Comparison of ENCODE assay signal across 17 cellular contexts in genomic region chr9:132780230-132781007, GRCh38.
A peak's percentile ranks its signal among the peaks of the same experiment; 100 is the strongest.
DNase-seq lines count a peak whose midpoint lies in the region; ATAC-seq, FAIRE-seq and TF ChIP-seq lines count a peak whose summit lies in the region.
"Had no signal": no experiment of that assay in that cellular context is flagged by ENCODE, and none has a peak within 500 bp of the region (broad histone marks: within the 10 kb centered on the region; RNA-seq: fewer than 3 reads in every experiment).

No MANE protein-coding gene starts in this region.

- ATAC-seq in right cardiac atrium (no peak), HG02981 (IDR thresholded peaks at IDR 0.05; ENCODE audit: unreplicated experiment) (no peak)
- ATAC-seq: effector memory CD8-positive, alpha-beta T cell had no signal

- no peaks in the 10 kb centered on the region for H3K79me2 ChIP-seq in astrocyte (ENCODE audit: insufficient read depth, low read length)

- no peaks in the 10 kb centered on the region for H3K4me1 ChIP-seq in astrocyte (ENCODE audit: insufficient read depth, low read length)
- no peaks in the 10 kb centered on the region for H3K4me1 ChIP-seq in right cardiac atrium (ENCODE audit: control insufficient read depth, insufficient read depth, low read length)
- H3K4me1 ChIP-seq: Caco-2, left ventricle myocardium inferior, tibial artery had no signal

- FAIRE-seq in astrocyte (lab: Jason Lieb, UNC): no peak

- H4K20me1 ChIP-seq in astrocyte (ENCODE audit: insufficient read depth, low read length): no peaks in the 10 kb centered on the region

- H3K4me3 ChIP-seq in GM12865 (ENCODE audit: low read depth, low read length) (no peak overlapping the region), astrocyte (ENCODE audit: insufficient read depth, low read depth, low read length) (no peak overlapping the region), right cardiac atrium (ENCODE audit: low read length) (no peak overlapping the region)
- H3K4me3 ChIP-seq: left ventricle myocardium inferior, tibial artery had no signal

- H3K27ac ChIP-seq in astrocyte (ENCODE audit: low read depth, low read length): no peak overlapping the region
- no peak overlapping the region for H3K27ac ChIP-seq in right cardiac atrium (ENCODE audit: low read length)
- H3K27ac ChIP-seq: left ventricle myocardium inferior, neutrophil, tibial artery had no signal

- H3K9me3 Mint-ChIP-seq in astrocyte (ENCODE audit: unreplicated experiment): no peaks in the 10 kb centered on the region
- H3K9me3 Mint-ChIP-seq: effector memory CD8-positive, alpha-beta T cell had no signal

- WGBS in right cardiac atrium: 41% methylated on average over 8 of the region's 8 CpGs

- H3K36me3 ChIP-seq in astrocyte (ENCODE audit: insufficient read depth, low read length): no peaks in the 10 kb centered on the region
- H3K36me3 ChIP-seq: left ventricle myocardium inferior, neutrophil, tibial artery had no signal

- H2AFZ ChIP-seq in astrocyte (ENCODE audit: low read depth, low read length): no peak overlapping the region

- TF ChIP-seq CTCF in GM12865 (IDR thresholded peaks at IDR 0.05; ENCODE audit: insufficient read depth, low read depth, low read length, missing control alignments): no peak
- TF ChIP-seq CTCF in astrocyte (IDR thresholded peaks at IDR 0.05; ENCODE audit: insufficient read depth, low read depth, low read length): no peak

- H3K4me3 Mint-ChIP-seq in astrocyte (ENCODE audit: unreplicated experiment): peak overlapping the region; percentile 45
- H3K4me3 Mint-ChIP-seq: effector memory CD8-positive, alpha-beta T cell had no signal

- H3K27me3 ChIP-seq in astrocyte (ENCODE audit: insufficient read depth, low read length) (peaks cover 14% of the 10 kb centered on the region), right cardiac atrium (ENCODE audit: control insufficient read depth, insufficient read depth) (no peaks in the 10 kb centered on the region)

- H3K4me1 Mint-ChIP-seq in astrocyte (ENCODE audit: low read depth, unreplicated experiment): peaks cover 7% of the 10 kb centered on the region

- no peak overlapping the region for H3K27ac Mint-ChIP-seq in astrocyte (ENCODE audit: unreplicated experiment)
- H3K27ac Mint-ChIP-seq: effector memory CD8-positive, alpha-beta T cell had no signal

- DNase-seq in GM12865 (ENCODE audit: low read depth) (peak; percentile 54), OCI-M1 (lab: John Stamatoyannopoulos, UW) (peak; percentile 69), astrocyte (ENCODE audit: low read depth) (no peak), renal cortical epithelial cell (ENCODE audit: low read depth) (peak; percentile 9), right cardiac atrium (no peak), cortex of kidney (lab: John Stamatoyannopoulos, UW) (no peak)
- DNase-seq: activated effector memory CD4-positive, alpha-beta T cell treated with anti-CD3 and anti-CD28 coated beads, Interleukin-2, amount 50 U/mL, for 16 hours; Caco-2; cerebellar nuclear complex; effector memory CD8-positive, alpha-beta T cell; left ventricle myocardium inferior; NCI-H2171; NCI-H526 treated with DMSO at 0.1 percent for 48 hours; SHP77 treated with DMSO at 0.1 percent for 48 hours; tibial artery had no signal

- no peaks in the 10 kb centered on the region for H3K36me3 Mint-ChIP-seq in astrocyte (ENCODE audit: low read depth, unreplicated experiment)

- peaks cover 10% of the 10 kb centered on the region for H3K27me3 Mint-ChIP-seq in astrocyte (ENCODE audit: low read depth, unreplicated experiment)

- intact Hi-C loops in right cardiac atrium (cut with DNase I): no loop called here

- no peaks in the 10 kb centered on the region for H3K9me3 ChIP-seq in astrocyte (ENCODE audit: insufficient read depth, low read depth, low read length)
- no peaks in the 10 kb centered on the region for H3K9me3 ChIP-seq in right cardiac atrium (ENCODE audit: control insufficient read depth, low read length)
- H3K9me3 ChIP-seq: Caco-2, left ventricle myocardium inferior, neutrophil, tibial artery had no signal

- no peak overlapping the region for H3K9ac ChIP-seq in astrocyte (ENCODE audit: low read length)

- H3K4me2 ChIP-seq in astrocyte (ENCODE audit: low read length): no peak overlapping the region

Comparison
In these comparisons a context has a peak if more than half of its experiments do, and no peak if none do; other contexts are left out.
1. DNase-seq: peak in GM12865 (single experiment), OCI-M1 (single experiment) and renal cortical epithelial cell (single experiment); none in astrocyte (single experiment), right cardiac atrium (0 of 3) and cortex of kidney (single experiment).